1 cellular context compared by ENCODE assay signal in the genomic region with DNA sequence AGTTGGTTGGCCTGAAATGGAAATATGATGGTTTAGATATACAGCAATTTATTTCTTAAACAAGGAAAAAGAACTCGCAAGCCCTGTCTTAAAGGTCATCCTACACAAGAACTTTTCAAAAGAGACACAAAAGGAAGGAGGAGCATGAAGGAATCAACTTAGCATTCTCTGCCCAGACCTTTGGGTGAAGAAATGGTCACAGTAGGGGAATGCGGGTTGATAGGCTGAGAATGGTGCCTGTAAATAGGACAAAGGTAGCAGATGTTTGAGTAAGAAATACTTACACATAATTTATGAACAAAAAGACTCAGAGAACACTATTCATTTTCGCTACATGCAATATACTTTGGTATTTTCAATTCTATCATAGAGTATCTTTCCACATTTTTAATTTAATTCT.
TF ChIP-seq lines count a peak whose summit lies in the region.

No MANE protein-coding gene starts in this region.

TF ChIP-seq in K562, 482 proteins besides CTCF, POLR2A, EP300 and RAD21 (continued from another document):
- TF ChIP-seq, protein P1, sequence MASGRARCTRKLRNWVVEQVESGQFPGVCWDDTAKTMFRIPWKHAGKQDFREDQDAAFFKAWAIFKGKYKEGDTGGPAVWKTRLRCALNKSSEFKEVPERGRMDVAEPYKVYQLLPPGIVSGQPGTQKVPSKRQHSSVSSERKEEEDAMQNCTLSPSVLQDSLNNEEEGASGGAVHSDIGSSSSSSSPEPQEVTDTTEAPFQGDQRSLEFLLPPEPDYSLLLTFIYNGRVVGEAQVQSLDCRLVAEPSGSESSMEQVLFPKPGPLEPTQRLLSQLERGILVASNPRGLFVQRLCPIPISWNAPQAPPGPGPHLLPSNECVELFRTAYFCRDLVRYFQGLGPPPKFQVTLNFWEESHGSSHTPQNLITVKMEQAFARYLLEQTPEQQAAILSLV (tag; IDR thresholded peaks at IDR 0.05): no peak
- TF ChIP-seq, protein P2, sequence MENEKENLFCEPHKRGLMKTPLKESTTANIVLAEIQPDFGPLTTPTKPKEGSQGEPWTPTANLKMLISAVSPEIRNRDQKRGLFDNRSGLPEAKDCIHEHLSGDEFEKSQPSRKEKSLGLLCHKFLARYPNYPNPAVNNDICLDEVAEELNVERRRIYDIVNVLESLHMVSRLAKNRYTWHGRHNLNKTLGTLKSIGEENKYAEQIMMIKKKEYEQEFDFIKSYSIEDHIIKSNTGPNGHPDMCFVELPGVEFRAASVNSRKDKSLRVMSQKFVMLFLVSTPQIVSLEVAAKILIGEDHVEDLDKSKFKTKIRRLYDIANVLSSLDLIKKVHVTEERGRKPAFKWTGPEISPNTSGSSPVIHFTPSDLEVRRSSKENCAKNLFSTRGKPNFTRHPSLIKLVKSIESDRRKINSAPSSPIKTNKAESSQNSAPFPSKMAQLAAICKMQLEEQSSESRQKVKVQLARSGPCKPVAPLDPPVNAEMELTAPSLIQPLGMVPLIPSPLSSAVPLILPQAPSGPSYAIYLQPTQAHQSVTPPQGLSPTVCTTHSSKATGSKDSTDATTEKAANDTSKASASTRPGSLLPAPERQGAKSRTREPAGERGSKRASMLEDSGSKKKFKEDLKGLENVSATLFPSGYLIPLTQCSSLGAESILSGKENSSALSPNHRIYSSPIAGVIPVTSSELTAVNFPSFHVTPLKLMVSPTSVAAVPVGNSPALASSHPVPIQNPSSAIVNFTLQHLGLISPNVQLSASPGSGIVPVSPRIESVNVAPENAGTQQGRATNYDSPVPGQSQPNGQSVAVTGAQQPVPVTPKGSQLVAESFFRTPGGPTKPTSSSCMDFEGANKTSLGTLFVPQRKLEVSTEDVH (IDR thresholded peaks at IDR 0.05; ENCODE audit: low read depth, partially characterized antibody): no peak
- TF ChIP-seq ZNF507 (tag; conservative IDR thresholded peaks at IDR 0.05): no peak
- TF ChIP-seq ZNF311 (CRISPR knock-in tag; IDR thresholded peaks at IDR 0.05): no peak
- no peak for TF ChIP-seq RNF2 (IDR thresholded peaks at IDR 0.05)
- no peak for TF ChIP-seq BACH1 (tag; IDR thresholded peaks at IDR 0.05)
- TF ChIP-seq FOS (IDR thresholded peaks at IDR 0.05; ENCODE audit: extremely low read depth, insufficient read length): no peak
- no peak for TF ChIP-seq ZNF41 (CRISPR knock-in tag; conservative IDR thresholded peaks at IDR 0.05)
- TF ChIP-seq ZNF217 (CRISPR knock-in tag; IDR thresholded peaks at IDR 0.05): no peak
- TF ChIP-seq, protein P3, sequence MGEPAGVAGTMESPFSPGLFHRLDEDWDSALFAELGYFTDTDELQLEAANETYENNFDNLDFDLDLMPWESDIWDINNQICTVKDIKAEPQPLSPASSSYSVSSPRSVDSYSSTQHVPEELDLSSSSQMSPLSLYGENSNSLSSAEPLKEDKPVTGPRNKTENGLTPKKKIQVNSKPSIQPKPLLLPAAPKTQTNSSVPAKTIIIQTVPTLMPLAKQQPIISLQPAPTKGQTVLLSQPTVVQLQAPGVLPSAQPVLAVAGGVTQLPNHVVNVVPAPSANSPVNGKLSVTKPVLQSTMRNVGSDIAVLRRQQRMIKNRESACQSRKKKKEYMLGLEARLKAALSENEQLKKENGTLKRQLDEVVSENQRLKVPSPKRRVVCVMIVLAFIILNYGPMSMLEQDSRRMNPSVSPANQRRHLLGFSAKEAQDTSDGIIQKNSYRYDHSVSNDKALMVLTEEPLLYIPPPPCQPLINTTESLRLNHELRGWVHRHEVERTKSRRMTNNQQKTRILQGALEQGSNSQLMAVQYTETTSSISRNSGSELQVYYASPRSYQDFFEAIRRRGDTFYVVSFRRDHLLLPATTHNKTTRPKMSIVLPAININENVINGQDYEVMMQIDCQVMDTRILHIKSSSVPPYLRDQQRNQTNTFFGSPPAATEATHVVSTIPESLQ (CRISPR knock-in tag; IDR thresholded peaks at IDR 0.05): no peak
- TF ChIP-seq, protein P4, sequence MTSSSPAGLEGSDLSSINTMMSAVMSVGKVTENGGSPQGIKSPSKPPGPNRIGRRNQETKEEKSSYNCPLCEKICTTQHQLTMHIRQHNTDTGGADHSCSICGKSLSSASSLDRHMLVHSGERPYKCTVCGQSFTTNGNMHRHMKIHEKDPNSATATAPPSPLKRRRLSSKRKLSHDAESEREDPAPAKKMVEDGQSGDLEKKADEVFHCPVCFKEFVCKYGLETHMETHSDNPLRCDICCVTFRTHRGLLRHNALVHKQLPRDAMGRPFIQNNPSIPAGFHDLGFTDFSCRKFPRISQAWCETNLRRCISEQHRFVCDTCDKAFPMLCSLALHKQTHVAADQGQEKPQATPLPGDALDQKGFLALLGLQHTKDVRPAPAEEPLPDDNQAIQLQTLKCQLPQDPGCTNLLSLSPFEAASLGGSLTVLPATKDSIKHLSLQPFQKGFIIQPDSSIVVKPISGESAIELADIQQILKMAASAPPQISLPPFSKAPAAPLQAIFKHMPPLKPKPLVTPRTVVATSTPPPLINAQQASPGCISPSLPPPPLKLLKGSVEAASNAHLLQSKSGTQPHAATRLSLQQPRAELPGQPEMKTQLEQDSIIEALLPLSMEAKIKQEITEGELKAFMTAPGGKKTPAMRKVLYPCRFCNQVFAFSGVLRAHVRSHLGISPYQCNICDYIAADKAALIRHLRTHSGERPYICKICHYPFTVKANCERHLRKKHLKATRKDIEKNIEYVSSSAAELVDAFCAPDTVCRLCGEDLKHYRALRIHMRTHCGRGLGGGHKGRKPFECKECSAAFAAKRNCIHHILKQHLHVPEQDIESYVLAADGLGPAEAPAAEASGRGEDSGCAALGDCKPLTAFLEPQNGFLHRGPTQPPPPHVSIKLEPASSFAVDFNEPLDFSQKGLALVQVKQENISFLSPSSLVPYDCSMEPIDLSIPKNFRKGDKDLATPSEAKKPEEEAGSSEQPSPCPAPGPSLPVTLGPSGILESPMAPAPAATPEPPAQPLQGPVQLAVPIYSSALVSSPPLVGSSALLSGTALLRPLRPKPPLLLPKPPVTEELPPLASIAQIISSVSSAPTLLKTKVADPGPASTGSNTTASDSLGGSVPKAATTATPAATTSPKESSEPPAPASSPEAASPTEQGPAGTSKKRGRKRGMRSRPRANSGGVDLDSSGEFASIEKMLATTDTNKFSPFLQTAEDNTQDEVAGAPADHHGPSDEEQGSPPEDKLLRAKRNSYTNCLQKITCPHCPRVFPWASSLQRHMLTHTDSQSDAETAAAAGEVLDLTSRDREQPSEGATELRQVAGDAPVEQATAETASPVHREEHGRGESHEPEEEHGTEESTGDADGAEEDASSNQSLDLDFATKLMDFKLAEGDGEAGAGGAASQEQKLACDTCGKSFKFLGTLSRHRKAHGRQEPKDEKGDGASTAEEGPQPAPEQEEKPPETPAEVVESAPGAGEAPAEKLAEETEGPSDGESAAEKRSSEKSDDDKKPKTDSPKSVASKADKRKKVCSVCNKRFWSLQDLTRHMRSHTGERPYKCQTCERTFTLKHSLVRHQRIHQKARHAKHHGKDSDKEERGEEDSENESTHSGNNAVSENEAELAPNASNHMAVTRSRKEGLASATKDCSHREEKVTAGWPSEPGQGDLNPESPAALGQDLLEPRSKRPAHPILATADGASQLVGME (CRISPR knock-in tag; IDR thresholded peaks at IDR 0.05): no peak
- no peak for TF ChIP-seq IFI16 (CRISPR knock-in tag; IDR thresholded peaks at IDR 0.05)
- no peak for TF ChIP-seq ETV5 (CRISPR knock-in tag; IDR thresholded peaks at IDR 0.05; ENCODE audit: low read depth)
- TF ChIP-seq, protein P5, sequence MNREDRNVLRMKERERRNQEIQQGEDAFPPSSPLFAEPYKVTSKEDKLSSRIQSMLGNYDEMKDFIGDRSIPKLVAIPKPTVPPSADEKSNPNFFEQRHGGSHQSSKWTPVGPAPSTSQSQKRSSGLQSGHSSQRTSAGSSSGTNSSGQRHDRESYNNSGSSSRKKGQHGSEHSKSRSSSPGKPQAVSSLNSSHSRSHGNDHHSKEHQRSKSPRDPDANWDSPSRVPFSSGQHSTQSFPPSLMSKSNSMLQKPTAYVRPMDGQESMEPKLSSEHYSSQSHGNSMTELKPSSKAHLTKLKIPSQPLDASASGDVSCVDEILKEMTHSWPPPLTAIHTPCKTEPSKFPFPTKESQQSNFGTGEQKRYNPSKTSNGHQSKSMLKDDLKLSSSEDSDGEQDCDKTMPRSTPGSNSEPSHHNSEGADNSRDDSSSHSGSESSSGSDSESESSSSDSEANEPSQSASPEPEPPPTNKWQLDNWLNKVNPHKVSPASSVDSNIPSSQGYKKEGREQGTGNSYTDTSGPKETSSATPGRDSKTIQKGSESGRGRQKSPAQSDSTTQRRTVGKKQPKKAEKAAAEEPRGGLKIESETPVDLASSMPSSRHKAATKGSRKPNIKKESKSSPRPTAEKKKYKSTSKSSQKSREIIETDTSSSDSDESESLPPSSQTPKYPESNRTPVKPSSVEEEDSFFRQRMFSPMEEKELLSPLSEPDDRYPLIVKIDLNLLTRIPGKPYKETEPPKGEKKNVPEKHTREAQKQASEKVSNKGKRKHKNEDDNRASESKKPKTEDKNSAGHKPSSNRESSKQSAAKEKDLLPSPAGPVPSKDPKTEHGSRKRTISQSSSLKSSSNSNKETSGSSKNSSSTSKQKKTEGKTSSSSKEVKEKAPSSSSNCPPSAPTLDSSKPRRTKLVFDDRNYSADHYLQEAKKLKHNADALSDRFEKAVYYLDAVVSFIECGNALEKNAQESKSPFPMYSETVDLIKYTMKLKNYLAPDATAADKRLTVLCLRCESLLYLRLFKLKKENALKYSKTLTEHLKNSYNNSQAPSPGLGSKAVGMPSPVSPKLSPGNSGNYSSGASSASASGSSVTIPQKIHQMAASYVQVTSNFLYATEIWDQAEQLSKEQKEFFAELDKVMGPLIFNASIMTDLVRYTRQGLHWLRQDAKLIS (CRISPR knock-in tag; IDR thresholded peaks at IDR 0.05): no peak
- no peak for TF ChIP-seq HNRNPL (IDR thresholded peaks at IDR 0.05; ENCODE audit: low read depth, low read length)
- TF ChIP-seq, protein P6, sequence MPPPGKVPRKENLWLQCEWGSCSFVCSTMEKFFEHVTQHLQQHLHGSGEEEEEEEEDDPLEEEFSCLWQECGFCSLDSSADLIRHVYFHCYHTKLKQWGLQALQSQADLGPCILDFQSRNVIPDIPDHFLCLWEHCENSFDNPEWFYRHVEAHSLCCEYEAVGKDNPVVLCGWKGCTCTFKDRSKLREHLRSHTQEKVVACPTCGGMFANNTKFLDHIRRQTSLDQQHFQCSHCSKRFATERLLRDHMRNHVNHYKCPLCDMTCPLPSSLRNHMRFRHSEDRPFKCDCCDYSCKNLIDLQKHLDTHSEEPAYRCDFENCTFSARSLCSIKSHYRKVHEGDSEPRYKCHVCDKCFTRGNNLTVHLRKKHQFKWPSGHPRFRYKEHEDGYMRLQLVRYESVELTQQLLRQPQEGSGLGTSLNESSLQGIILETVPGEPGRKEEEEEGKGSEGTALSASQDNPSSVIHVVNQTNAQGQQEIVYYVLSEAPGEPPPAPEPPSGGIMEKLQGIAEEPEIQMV (tag; conservative IDR thresholded peaks at IDR 0.05; ENCODE audit: low read depth): no peak
- no peak for TF ChIP-seq HNRNPK (IDR thresholded peaks at IDR 0.05; ENCODE audit: low read depth, low read length, poor library complexity, severe bottlenecking)
